In the genomic region with DNA sequence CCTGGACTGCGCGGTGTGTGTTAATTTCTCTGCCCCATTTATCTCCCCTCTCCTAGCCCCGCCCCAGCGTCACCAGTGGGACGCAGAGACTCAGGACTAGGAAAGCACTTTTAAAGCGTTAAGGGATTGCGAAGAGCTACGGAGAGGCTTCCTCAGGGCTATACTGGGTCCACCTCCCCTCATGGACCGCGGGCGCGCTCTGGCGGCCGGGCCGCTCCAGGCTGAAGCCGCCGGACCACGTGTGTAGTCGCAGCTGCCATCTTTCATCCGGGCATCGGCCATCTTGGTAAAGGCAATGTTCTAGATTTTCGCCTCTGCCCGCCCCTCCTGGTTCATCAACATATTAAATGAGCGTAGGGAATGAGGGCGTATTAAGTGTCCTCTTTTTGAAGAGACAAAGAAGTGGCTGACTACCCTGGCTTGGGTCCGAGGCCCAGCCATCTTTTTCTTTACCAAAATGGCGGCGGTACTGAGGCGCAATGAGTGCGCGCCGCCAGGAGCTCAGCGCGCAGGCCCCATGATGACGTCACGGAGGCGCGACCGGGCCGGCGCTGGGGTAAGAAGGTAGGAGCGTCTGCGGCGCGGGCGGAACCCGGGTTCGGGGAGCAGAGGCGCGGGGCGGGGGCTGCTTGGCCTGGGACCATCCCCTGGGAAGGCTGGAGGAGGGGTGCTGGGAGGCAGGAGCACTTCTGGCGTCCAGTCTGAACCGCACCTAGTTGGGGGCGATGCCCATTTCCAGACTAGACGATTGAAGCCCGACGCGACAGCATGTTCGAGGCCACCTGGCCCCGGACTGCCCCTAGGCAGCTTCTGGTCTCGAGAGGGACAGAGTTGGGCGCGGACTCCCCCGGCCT, we compare ENCODE assay signal across 8 cellular contexts. TPM values are rescaled to one million over a fixed set of nuclear protein-coding genes. Genes with fewer than 3 reads are reported as not detected.
DNase-seq lines count a peak whose midpoint lies in the region; ATAC-seq and TF ChIP-seq lines count a peak whose summit lies in the region.

A gene with protein sequence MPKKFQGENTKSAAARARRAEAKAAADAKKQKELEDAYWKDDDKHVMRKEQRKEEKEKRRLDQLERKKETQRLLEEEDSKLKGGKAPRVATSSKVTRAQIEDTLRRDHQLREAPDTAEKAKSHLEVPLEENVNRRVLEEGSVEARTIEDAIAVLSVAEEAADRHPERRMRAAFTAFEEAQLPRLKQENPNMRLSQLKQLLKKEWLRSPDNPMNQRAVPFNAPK (plus strand): TSS at position 531 of the 854 bp plus-strand sequence. CDS start 3,406 bp downstream, outside the sequence.

- H3K4me3 ChIP-seq in lower leg skin (ENCODE audit: low read depth, poor library complexity, severe bottlenecking) = peak within 1 kb of the TSS; percentile 54

- CTCF ChIA-PET in CD4-positive, alpha-beta T cell (lab: Charles Lee) = interaction anchor here (0.7 to 6.7 kb wide), 33 partner anchors 11 to 437 kb away, joined by 3 to 226 read pairs (median 5); a partner anchor contains a TSS

- no peaks in the 10 kb centered on the region for H3K9me3 Mint-ChIP-seq in CD4-positive, alpha-beta T cell

- intact Hi-C loops in CD4-positive, alpha-beta T cell (cut with DNase I, micrococcal nuclease) = loop anchor here (1.0 to 5.0 kb wide), 4 partner anchors 62 to 228 kb away; a partner anchor contains a TSS
- intact Hi-C loops in lower leg skin (cut with DNase I; ENCODE audit: low total_unique reads) = loop anchor here (5.0 kb wide), 1 partner anchor 70 kb away; no protein-coding TSS in a partner anchor

- WGBS in lower leg skin, 2 donors = 1% methylated on average over 47 to 62 of the region's 64 CpGs

- H3K27me3 Mint-ChIP-seq in CD4-positive, alpha-beta T cell = no peaks in the 10 kb centered on the region

- H3K36me3 Mint-ChIP-seq in CD4-positive, alpha-beta T cell (ENCODE audit: low read depth) = peaks cover 6% of the 10 kb centered on the region

- peak; percentile 83 for TF ChIP-seq CTCF in CD4-positive, alpha-beta T cell (IDR thresholded peaks at IDR 0.05)
- TF ChIP-seq CTCF in lower leg skin (IDR thresholded peaks at IDR 0.05) = peak in 1 of 3 donors; percentile 62

- TF ChIP-seq POLR2A in lower leg skin (IDR thresholded peaks at IDR 0.05) = peak in 1 of 2 donors; percentile 50

- peak within 1 kb of the TSS; percentile 94 for H3K4me3 Mint-ChIP-seq in CD4-positive, alpha-beta T cell

- peak within 1 kb of the TSS; percentile 81 for H3K27ac ChIP-seq in CD4-positive, alpha-beta T cell (ENCODE audit: low read depth, low read length)

- H3K27ac Mint-ChIP-seq in CD4-positive, alpha-beta T cell = peak within 1 kb of the TSS; percentile 96

- DNase-seq in CD4-positive, alpha-beta T cell = peak; percentile 84 to 93 (median 89)
- DNase-seq in NCI-H748 (lab: John Stamatoyannopoulos, UW; ENCODE audit: unreplicated experiment) = peak; percentile 92
- DNase-seq in activated CD4-positive, alpha-beta T cell treated with anti-CD3 and anti-CD28 coated beads, Interleukin-2, amount 50 U/mL, for 4 hours = peak; percentile 87 to 88
- DNase-seq in dermis microvascular lymphatic vessel endothelial cell (ENCODE audit: low read depth in 2 of 2) = peak; percentile 74 to 93
- DNase-seq in lower leg skin (ENCODE audit: low spot score in 2 of 2) = peak; percentile 86 to 98
- DNase-seq in stimulated activated CD4-positive, alpha-beta T cell treated with anti-CD3 and anti-CD28 coated beads, Interleukin-4, amount 100 ng/mL, for 4 hours = peak; percentile 91

- H3K4me1 Mint-ChIP-seq in CD4-positive, alpha-beta T cell (ENCODE audit: low read depth) = peaks cover 19% of the 10 kb centered on the region

- POLR2A ChIA-PET in CD4-positive, alpha-beta T cell (lab: Charles Lee) = interaction anchor here (0.5 to 5.3 kb wide), 30 partner anchors 11 to 485 kb away, joined by 3 to 275 read pairs (median 4); a partner anchor contains a TSS

- peak; percentile 95 for ATAC-seq in CD4-positive, alpha-beta T cell (ENCODE audit: poor library complexity)
- ATAC-seq in GM19351 (IDR thresholded peaks at IDR 0.05; ENCODE audit: unreplicated experiment) (peak; percentile 85), HG03520 (IDR thresholded peaks at IDR 0.05; ENCODE audit: unreplicated experiment) (peak; percentile 83)

- H3K27me3 ChIP-seq in CD4-positive, alpha-beta T cell (ENCODE audit: control insufficient read depth, insufficient read depth, low read length) = no peaks in the 10 kb centered on the region

- H3K9me3 ChIP-seq in CD4-positive, alpha-beta T cell (ENCODE audit: control insufficient read depth, low read length) = no peaks in the 10 kb centered on the region

RNA-seq across cellular contexts. Expression of the gene that starts here (rescaled TPM):
- total RNA-seq in CD4-positive, alpha-beta T cell = 10 to 100 TPM; 26.9 to 28.1 TPM
- total RNA-seq in dermis microvascular lymphatic vessel endothelial cell (27.2 and 34.5 TPM in 2 replicates), lower leg skin (10 to 100 TPM; 32.6 to 91.9 (median 47.4) TPM)

Comparison
In these comparisons a context has a peak if more than half of its experiments do, and no peak if none do; other contexts are left out.
1. Peak in every context shown above with its lines: DNase-seq, ATAC-seq, H3K4me3 ChIP-seq and H3K27ac ChIP-seq.